ENCODE assay signal across 1 cellular context in genomic region chr1:12566484-12567287, GRCh38.
TF ChIP-seq lines count a peak whose summit lies in the region.

No MANE protein-coding gene starts in this region.

TF ChIP-seq in HepG2, 621 proteins besides CTCF, POLR2A, EP300 and RAD21:
- TF ChIP-seq KDM2A (CRISPR knock-in tag; IDR thresholded peaks at IDR 0.05; ENCODE audit: borderline replicate concordance, low read depth) (peak; percentile 17; the same call in 1 of the 2 replicates), NR2F6 (IDR thresholded peaks at IDR 0.05) (no peak), NR2F6 (CRISPR knock-in tag; IDR thresholded peaks at IDR 0.05) (0 out of 2 replicates have a peak, but pooled peaks have one; percentile 12), NFYB (CRISPR knock-in tag; IDR thresholded peaks at IDR 0.05) (no peak), ZC3H13 (CRISPR knock-in tag; IDR thresholded peaks at IDR 0.05) (peak; percentile 88), ZNF607 (CRISPR knock-in tag; IDR thresholded peaks at IDR 0.05; ENCODE audit: borderline replicate concordance) (0 out of 2 replicates have a peak, but pooled peaks have one; percentile 28), TRIM24 (CRISPR knock-in tag; IDR thresholded peaks at IDR 0.05) (no peak), ZNF121 (CRISPR knock-in tag; IDR thresholded peaks at IDR 0.05) (0 out of 2 replicates have a peak, but pooled peaks have one; percentile 41), SSRP1 (CRISPR knock-in tag; IDR thresholded peaks at IDR 0.05) (peak; percentile 81; the same call in 1 of the 2 replicates), AGO2 (optimal IDR thresholded peaks at IDR 0.05; ENCODE audit: low read depth, low read length) (peak; percentile 69), POLR2G (IDR thresholded peaks at IDR 0.05; ENCODE audit: low read depth, low read length) (peak; percentile 47; the same call in 1 of the 2 replicates), MED1 (CRISPR knock-in tag; IDR thresholded peaks at IDR 0.05) (0 out of 2 replicates have a peak, but pooled peaks have one; percentile 9), ATF6 (CRISPR knock-in tag; conservative IDR thresholded peaks at IDR 0.05) (no peak), ZNF652 (CRISPR knock-in tag; IDR thresholded peaks at IDR 0.05; ENCODE audit: borderline replicate concordance, low read depth) (peak; percentile 16; the same call in 1 of the 2 replicates)
